8 cellular contexts compared by ENCODE assay signal in the genomic region with DNA sequence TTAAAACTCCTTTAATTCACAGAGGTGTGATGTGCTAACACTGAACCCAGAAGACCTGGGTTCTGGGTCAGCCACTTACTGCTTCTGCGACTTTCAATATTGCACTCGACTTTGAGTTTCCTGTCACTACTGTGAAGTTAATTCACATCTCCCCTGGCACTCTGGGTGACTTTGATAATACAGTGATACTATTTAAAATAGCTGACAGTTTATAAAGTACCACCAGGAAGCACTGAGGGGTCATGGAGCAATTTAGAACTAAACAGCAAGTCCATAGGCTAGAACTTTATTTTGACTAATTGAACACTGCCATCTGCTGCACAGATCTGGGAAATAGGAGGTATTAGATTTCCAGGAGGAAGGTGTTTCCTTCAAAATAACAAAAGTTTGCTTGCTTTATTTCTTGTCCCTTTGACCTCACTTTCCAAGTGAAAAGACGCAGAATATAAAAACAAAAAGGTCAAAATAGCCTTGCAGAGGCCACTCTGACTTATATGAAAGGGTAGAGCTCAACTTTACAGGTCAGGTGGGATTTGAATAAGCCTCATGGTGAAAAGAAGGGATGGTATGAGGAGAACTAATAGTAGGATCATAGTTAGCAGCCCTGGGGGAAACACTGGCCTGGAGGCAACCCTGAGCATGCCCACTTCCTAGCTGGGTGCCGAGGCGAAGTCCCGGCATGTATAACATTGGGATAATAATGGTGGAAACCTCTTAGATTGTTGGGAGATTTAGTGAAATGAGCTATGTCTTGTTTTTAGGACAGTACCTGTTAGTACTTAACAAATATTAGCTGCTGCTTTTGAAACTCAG. TPM values are rescaled to one million over a fixed set of nuclear protein-coding genes. Genes with fewer than 3 reads are reported as not detected.
DNase-seq lines count a peak whose midpoint lies in the region; ATAC-seq and TF ChIP-seq lines count a peak whose summit lies in the region.

No MANE protein-coding gene starts in this region.

- H3K9me3 Mint-ChIP-seq in CD8-positive, alpha-beta T cell, result no peaks in the 10 kb centered on the region
- H3K9me3 Mint-ChIP-seq in H9, result no peaks in the 10 kb centered on the region

- H2BK12ac ChIP-seq in H9 (ENCODE audit: insufficient read length, low read depth, low read length) (no peak overlapping the region), trophoblast cell (ENCODE audit: low read length) (peak overlapping the region; percentile 98)

- no peak overlapping the region for H2BK15ac ChIP-seq in H9 (ENCODE audit: low read depth, low read length)

- H3K36me3 Mint-ChIP-seq in CD8-positive, alpha-beta T cell, result no peaks in the 10 kb centered on the region
- H3K36me3 Mint-ChIP-seq in H9 (ENCODE audit: insufficient read depth in 1 of 3, low read depth in 3 of 3), result no peaks in the 10 kb centered on the region

- no peak overlapping the region for H2BK5ac ChIP-seq in H9 (ENCODE audit: insufficient read length, low read length)
- peak overlapping the region; percentile 83 for H2BK5ac ChIP-seq in trophoblast cell (ENCODE audit: low read depth, low read length, poor library complexity)

- no peak overlapping the region for H3K4me3 ChIP-seq in CD8-positive, alpha-beta T cell (ENCODE audit: low read depth, low read length)
- no peak overlapping the region for H3K4me3 ChIP-seq in PC-9
- H3K4me3 ChIP-seq in fibroblast of mammary gland (ENCODE audit: control insufficient read depth, low read depth, low read length), result no peak overlapping the region
- H3K4me3 ChIP-seq in trophoblast cell (ENCODE audit: low read depth, low read length), result no peak overlapping the region

- no peaks in the 10 kb centered on the region for H3K36me3 ChIP-seq in CD8-positive, alpha-beta T cell (ENCODE audit: insufficient read depth, low read length)
- no peaks in the 10 kb centered on the region for H3K36me3 ChIP-seq in PC-9 (ENCODE audit: low read depth)
- H3K36me3 ChIP-seq in trophoblast cell (ENCODE audit: control insufficient read depth in 1 of 2, insufficient read depth in 2 of 2, low read length in 2 of 2), result no peaks in the 10 kb centered on the region

- H2BK120ac ChIP-seq in H9 (ENCODE audit: low read depth, low read length, poor library complexity, severe bottlenecking) (no peak overlapping the region), trophoblast cell (ENCODE audit: insufficient read depth, low read length, poor library complexity) (peak overlapping the region; percentile 85)

- H3K27ac Mint-ChIP-seq in CD8-positive, alpha-beta T cell, result no peak overlapping the region
- peak overlapping the region in 1 of 3 experiments; percentile 68; a peak in 1 of 7 replicates for H3K27ac Mint-ChIP-seq in H9

- H4K91ac ChIP-seq in H9 (ENCODE audit: insufficient read length, low read depth, low read length) (no peak overlapping the region), trophoblast cell (ENCODE audit: low read depth, low read length) (peak overlapping the region; percentile 85)

- DNase-seq in CD8-positive, alpha-beta T cell, result no peak
- DNase-seq in H9, result no peak
- DNase-seq in PC-9, result peak in 1 of 2 experiments; percentile 6
- DNase-seq in fibroblast of mammary gland (ENCODE audit: low read depth), result peak; percentile 32
- DNase-seq in trophoblast cell, result peak; percentile 15 to 75
- no peak for DNase-seq in NCI-H1436 treated with DMSO at 0.1 percent for 48 hours (lab: John Stamatoyannopoulos, UW)
- no peak for DNase-seq in NCI-H128 (lab: John Stamatoyannopoulos, UW; ENCODE audit: unreplicated experiment)

- H3T11ph ChIP-seq in H9 (ENCODE audit: low read length), result no peak overlapping the region

- no peaks in the 10 kb centered on the region for H3K4me1 ChIP-seq in CD8-positive, alpha-beta T cell (ENCODE audit: insufficient read depth, low read length)
- H3K4me1 ChIP-seq in H9 (ENCODE audit: insufficient read depth, low read length), result no peaks in the 10 kb centered on the region
- H3K4me1 ChIP-seq in PC-9 (replicated peaks; ENCODE audit: insufficient read depth), result no peaks in the 10 kb centered on the region
- H3K4me1 ChIP-seq in trophoblast cell (ENCODE audit: control insufficient read depth in 1 of 2, insufficient read depth in 2 of 2, low read length in 2 of 2), result peaks cover 4 to 8% of the 10 kb centered on the region in 2 experiments

- H3K4me2 ChIP-seq in H9 (ENCODE audit: insufficient read depth, insufficient read length, low read length) (no peak overlapping the region), PC-9 (no peak overlapping the region), trophoblast cell (ENCODE audit: low read length) (no peak overlapping the region)

- H2AFZ ChIP-seq in H9 (ENCODE audit: low read length) (no peak overlapping the region), PC-9 (no peak overlapping the region), trophoblast cell (ENCODE audit: insufficient read depth, low read length, poor library complexity) (no peak overlapping the region)

- intact Hi-C loops in CD8-positive, alpha-beta T cell (cut with DNase I, micrococcal nuclease), result loop anchor here (1.0 to 10.0 kb wide), 7 partner anchors 131 to 709 kb away; no protein-coding TSS in a partner anchor
- intact Hi-C loops in PC-9 (cut with micrococcal nuclease; ENCODE audit: unreplicated experiment), result loop anchor here (5.0 to 10.0 kb wide), 2 partner anchors 249 to 387 kb away; no protein-coding TSS in a partner anchor

- H3K79me2 ChIP-seq in H9 (ENCODE audit: insufficient read depth, low read length) (no peaks in the 10 kb centered on the region), PC-9 (ENCODE audit: low read depth) (no peaks in the 10 kb centered on the region), trophoblast cell (ENCODE audit: control insufficient read depth, insufficient read depth, low read length, poor library complexity) (no peaks in the 10 kb centered on the region)

- no peaks in the 10 kb centered on the region for H3K23me2 ChIP-seq in H9 (ENCODE audit: insufficient read length, low read depth, low read length, poor library complexity, severe bottlenecking)

- ATAC-seq in CD8-positive, alpha-beta T cell, result no peak
- ATAC-seq in GM21723 (IDR thresholded peaks at IDR 0.05; ENCODE audit: unreplicated experiment), result no peak

- POLR2A ChIA-PET in CD8-positive, alpha-beta T cell (lab: Charles Lee), result interaction anchor here (2.2 kb wide), 1 partner anchor 286 kb away, joined by 5 read pairs; no protein-coding TSS in a partner anchor
- POLR2A ChIA-PET in PC-9 (lab: Charles Lee; ENCODE audit: unreplicated experiment), result no interaction called here

- H3K4ac ChIP-seq in H9 (ENCODE audit: low read depth, low read length), result no peak overlapping the region
- peak overlapping the region; percentile 33 for H3K4ac ChIP-seq in trophoblast cell (ENCODE audit: low read depth, low read length)

- no CpG with 5 or more reads among the region's 6 CpGs for WGBS in H9 (ENCODE audit: extremely low coverage, insufficient read length, low lambda C conversion rate)
- no CpG with 5 or more reads among the region's 6 CpGs for WGBS in trophoblast cell (ENCODE audit: extremely low coverage, insufficient coverage, insufficient read length)

- H3K9ac ChIP-seq in H9 (ENCODE audit: extremely low read depth, insufficient read length, low read length) (no peak overlapping the region), trophoblast cell (ENCODE audit: low read length) (no peak overlapping the region)

- H3K9me2 ChIP-seq in PC-9 (ENCODE audit: insufficient read depth), result no peaks in the 10 kb centered on the region

- no peak overlapping the region for H3K23ac ChIP-seq in H9 (ENCODE audit: insufficient read length, low read depth, low read length)
- H3K23ac ChIP-seq in trophoblast cell (ENCODE audit: low read length), result no peak overlapping the region

- no TSS peak for BruUV-seq in PC-9 (replicated peaks; lab: Mats Ljungman, UMichigan)

- no peak overlapping the region for H4K5ac ChIP-seq in H9 (ENCODE audit: insufficient read length, low read depth, low read length)

- no peaks in the 10 kb centered on the region for H3K27me3 ChIP-seq in CD8-positive, alpha-beta T cell (ENCODE audit: insufficient read depth, low read length)
- no peaks in the 10 kb centered on the region for H3K27me3 ChIP-seq in H9 (ENCODE audit: insufficient read depth, low read length)
- no peaks in the 10 kb centered on the region; the same call in 1 of the 2 replicates for H3K27me3 ChIP-seq in PC-9 (ENCODE audit: insufficient read depth, low read depth)
- H3K27me3 ChIP-seq in trophoblast cell (ENCODE audit: insufficient read depth, low read length), result no peaks in the 10 kb centered on the region

- H3K4me1 Mint-ChIP-seq in CD8-positive, alpha-beta T cell (ENCODE audit: low read depth), result no peaks in the 10 kb centered on the region
- H3K4me1 Mint-ChIP-seq in H9, result peaks cover 18% of the 10 kb centered on the region in 2 experiments

- TF ChIP-seq CTCF in CD8-positive, alpha-beta T cell (IDR thresholded peaks at IDR 0.05), result peak; percentile 33
- peak; percentile 75 for TF ChIP-seq CTCF in H9 (conservative IDR thresholded peaks at IDR 0.05)
- peak; percentile 54 for TF ChIP-seq CTCF in PC-9 (conservative IDR thresholded peaks at IDR 0.05)
- peak; percentile 38 for TF ChIP-seq CTCF in fibroblast of mammary gland (conservative IDR thresholded peaks at IDR 0.05; ENCODE audit: control insufficient read depth, insufficient read depth, low read depth, low read length)

- no peaks in the 10 kb centered on the region for H4K20me1 ChIP-seq in H9 (ENCODE audit: control insufficient read depth, insufficient read depth, insufficient read length)
- no peaks in the 10 kb centered on the region for H4K20me1 ChIP-seq in PC-9 (ENCODE audit: insufficient read depth)

- H3K79me1 ChIP-seq in H9 (ENCODE audit: insufficient read depth, low read depth, low read length, poor library complexity, severe bottlenecking) (no peaks in the 10 kb centered on the region), trophoblast cell (ENCODE audit: low read length) (peaks cover 10% of the 10 kb centered on the region)

- H3K9me3 ChIP-seq in CD8-positive, alpha-beta T cell (ENCODE audit: low read length), result no peaks in the 10 kb centered on the region
- H3K9me3 ChIP-seq in H9 (ENCODE audit: control insufficient read depth, low read depth, low read length) (no peaks in the 10 kb centered on the region), PC-9 (ENCODE audit: insufficient read depth, low read depth) (no peaks in the 10 kb centered on the region), trophoblast cell (ENCODE audit: insufficient read depth, low read depth, low read length) (no peaks in the 10 kb centered on the region)

- no peak overlapping the region for H3K18ac ChIP-seq in H9 (ENCODE audit: insufficient read length, low read depth, low read length)
- H3K18ac ChIP-seq in trophoblast cell (ENCODE audit: low read length), result no peak overlapping the region

- no peaks in the 10 kb centered on the region for H3F3A ChIP-seq in PC-9 (ENCODE audit: insufficient read depth, low read depth)

- no peak overlapping the region for H3K4me3 Mint-ChIP-seq in CD8-positive, alpha-beta T cell
- no peak overlapping the region for H3K4me3 Mint-ChIP-seq in H9

- no peaks in the 10 kb centered on the region for H3K27me3 Mint-ChIP-seq in CD8-positive, alpha-beta T cell (ENCODE audit: low read depth)
- H3K27me3 Mint-ChIP-seq in H9 (ENCODE audit: low read depth), result peaks cover 2% of the 10 kb centered on the region; the same call in 1 of the 2 replicates

- H3K27ac ChIP-seq in CD8-positive, alpha-beta T cell (ENCODE audit: low read depth, low read length), result no peak overlapping the region
- H3K27ac ChIP-seq in H9 (ENCODE audit: insufficient read length, low read depth, low read length) (no peak overlapping the region), PC-9 (no peak overlapping the region), trophoblast cell (ENCODE audit: low read depth, low read length) (no peak overlapping the region)

- H3K14ac ChIP-seq in H9 (ENCODE audit: insufficient read depth, low read length) (no peak overlapping the region), trophoblast cell (ENCODE audit: low read length) (no peak overlapping the region)

- no peak overlapping the region for H4K12ac ChIP-seq in trophoblast cell (ENCODE audit: low read depth, low read length)

- CTCF ChIA-PET in CD8-positive, alpha-beta T cell (lab: Charles Lee), result interaction anchor here (0.7 to 2.9 kb wide), 18 partner anchors 11 to 872 kb away, joined by 3 to 15 read pairs (median 4); no protein-coding TSS in a partner anchor
- CTCF ChIA-PET in PC-9 (lab: Charles Lee), result no interaction called here

- H2AK5ac ChIP-seq in H9 (ENCODE audit: insufficient read length, low read length) (no peak overlapping the region), trophoblast cell (ENCODE audit: low read length) (peak overlapping the region; percentile 92)

- H2BK20ac ChIP-seq in H9 (ENCODE audit: low read depth, low read length, poor library complexity, severe bottlenecking), result no peak overlapping the region

- H4K8ac ChIP-seq in H9 (replicated peaks; ENCODE audit: insufficient read length, low read depth, low read length) (no peak overlapping the region), trophoblast cell (ENCODE audit: low read depth, low read length) (peak overlapping the region; percentile 35)

- no peak overlapping the region for H3K56ac ChIP-seq in H9 (ENCODE audit: insufficient read length, low read depth, low read length)

RNA-seq across cellular contexts. Expression of a gene that starts 53.4 kb away (rescaled TPM):
- 10 to 100 TPM; 35.5 to 39.3 TPM for total RNA-seq in CD8-positive, alpha-beta T cell
- total RNA-seq in H9 (2021), result 9.6 and 11.5 TPM in 2 replicates
- 6.9 and 12.3 TPM in 2 replicates for total RNA-seq in PC-9 (2021)
- polyA plus RNA-seq in trophoblast cell (2013), result 18.5 and 20.2 TPM in 2 replicates

Comparison
In these comparisons a context has a peak if more than half of its experiments do, and no peak if none do; other contexts are left out.
1. DNase-seq: peak in fibroblast of mammary gland (single experiment) and trophoblast cell (2 of 2); none in CD8-positive, alpha-beta T cell (0 of 7), H9 (single experiment), NCI-H1436 treated with DMSO at 0.1 percent for 48 hours (single experiment) and NCI-H128 (single experiment).
2. Peak in every context shown above with its lines, with median percentiles within 50 percentile points of each other: CTCF ChIP-seq.